ENCODE assay signal across 9 cellular contexts in genomic region chr5:113204525-113205161, GRCh38.
A peak's percentile ranks its signal among the peaks of the same experiment; 100 is the strongest.
DNase-seq lines count a peak whose midpoint lies in the region; ATAC-seq, FAIRE-seq and TF ChIP-seq lines count a peak whose summit lies in the region.
"Had no signal": no experiment of that assay in that cellular context is flagged by ENCODE, and none has a peak within 500 bp of the region (broad histone marks: within the 10 kb centered on the region; RNA-seq: fewer than 3 reads in every experiment).

No MANE protein-coding gene starts in this region.

- H3K9me3 Mint-ChIP-seq in GM23338: no peaks in the 10 kb centered on the region
- H3K9me3 Mint-ChIP-seq in astrocyte (ENCODE audit: unreplicated experiment): no peaks in the 10 kb centered on the region

- H4K20me1 ChIP-seq in GM23338 (replicated peaks; ENCODE audit: insufficient read depth): no peaks in the 10 kb centered on the region; the same call in 1 of the 2 replicates
- peaks cover 46% of the 10 kb centered on the region for H4K20me1 ChIP-seq in astrocyte (ENCODE audit: insufficient read depth, low read length)

- FAIRE-seq in astrocyte (lab: Jason Lieb, UNC): no peak

- H3K4me3 ChIP-seq in GM23338 (no peak overlapping the region), astrocyte (ENCODE audit: insufficient read depth, low read depth, low read length) (no peak overlapping the region)

- TF ChIP-seq CTCF in GM23338 (conservative IDR thresholded peaks at IDR 0.05; ENCODE audit: low read depth in 2 of 2) (no peak), astrocyte (IDR thresholded peaks at IDR 0.05; ENCODE audit: insufficient read depth, low read depth, low read length) (no peak), GM13977 (IDR thresholded peaks at IDR 0.05; ENCODE audit: extremely low read depth, insufficient read depth, missing control alignments) (no peak)

- in situ Hi-C loops in GM13977 (cut with MboI; ENCODE audit: low pct_unique_long_range_greater_than_20kb, low sequenced_read_pairs, unreplicated experiment): no loop called here

- H3K36me3 ChIP-seq in GM23338 (ENCODE audit: insufficient read depth): no peaks in the 10 kb centered on the region
- no peaks in the 10 kb centered on the region for H3K36me3 ChIP-seq in astrocyte (ENCODE audit: insufficient read depth, low read length)

- no peak for DNase-seq in GM23338 (ENCODE audit: low spot score)
- peak; percentile 49 for DNase-seq in astrocyte (ENCODE audit: low read depth)
- peak in 35 of 42 donors; percentile 5 to 71 (median 39) for DNase-seq in head of caudate nucleus
- DNase-seq in posterior cingulate gyrus: peak in 8 of 10 donors; percentile 11 to 85 (median 36)
- DNase-seq in GM13977 (ENCODE audit: low spot score): no peak
- DNase-seq: Calu3 had no signal

- peaks cover 8% of the 10 kb centered on the region for H3K27me3 Mint-ChIP-seq in GM23338 (ENCODE audit: insufficient read depth, low read depth, poor library complexity)
- no peaks in the 10 kb centered on the region for H3K27me3 Mint-ChIP-seq in astrocyte (ENCODE audit: low read depth, unreplicated experiment)

- H3K9me2 ChIP-seq in GM23338 (ENCODE audit: insufficient read depth): 0 out of 2 replicates have a peak, but pooled peaks cover 5% of the 10 kb centered on the region

- H3K4me2 ChIP-seq in GM23338: no peak overlapping the region
- H3K4me2 ChIP-seq in astrocyte (ENCODE audit: low read length): no peak overlapping the region

- H3K27ac ChIP-seq in GM23338 (ENCODE audit: low read depth) (no peak overlapping the region), astrocyte (ENCODE audit: low read depth, low read length) (no peak overlapping the region)

- intact Hi-C loops in head of caudate nucleus (cut with DNase I): no loop called here
- intact Hi-C loops in posterior cingulate gyrus (cut with DNase I): no loop called here

- H3K4me1 ChIP-seq in GM23338 (ENCODE audit: insufficient read depth): peaks cover 27% of the 10 kb centered on the region
- peaks cover 15% of the 10 kb centered on the region for H3K4me1 ChIP-seq in astrocyte (ENCODE audit: insufficient read depth, low read length)

- no peaks in the 10 kb centered on the region for H3K9me3 ChIP-seq in astrocyte (ENCODE audit: insufficient read depth, low read depth, low read length)

- no peaks in the 10 kb centered on the region for H3K36me3 Mint-ChIP-seq in GM23338 (ENCODE audit: low read depth)
- no peaks in the 10 kb centered on the region for H3K36me3 Mint-ChIP-seq in astrocyte (ENCODE audit: low read depth, unreplicated experiment)

- H3K27ac Mint-ChIP-seq in GM23338 (peak overlapping the region; percentile 25; the same call in 1 of the 2 replicates), astrocyte (ENCODE audit: unreplicated experiment) (no peak overlapping the region)

- H3K79me2 ChIP-seq in GM23338 (replicated peaks; ENCODE audit: insufficient read depth) (no peaks in the 10 kb centered on the region; the same call in 1 of the 2 replicates), astrocyte (ENCODE audit: insufficient read depth, low read length) (peaks cover 8% of the 10 kb centered on the region)

- H3K9ac ChIP-seq in astrocyte (ENCODE audit: low read length): no peak overlapping the region

- H3F3A ChIP-seq in GM23338 (replicated peaks; ENCODE audit: low read depth): 0 out of 2 replicates have a peak, but pooled peaks cover 3% of the 10 kb centered on the region

- ATAC-seq in GM23338 (no peak), HG03457 (IDR thresholded peaks at IDR 0.05; ENCODE audit: unreplicated experiment) (no peak), HG02973 (IDR thresholded peaks at IDR 0.05; ENCODE audit: unreplicated experiment) (no peak), HG03280 (IDR thresholded peaks at IDR 0.05; ENCODE audit: unreplicated experiment) (no peak)

- H3K4me3 Mint-ChIP-seq in GM23338 (no peak overlapping the region), astrocyte (ENCODE audit: unreplicated experiment) (no peak overlapping the region)

- peaks cover 50% of the 10 kb centered on the region for H3K4me1 Mint-ChIP-seq in GM23338
- peaks cover 26% of the 10 kb centered on the region for H3K4me1 Mint-ChIP-seq in astrocyte (ENCODE audit: low read depth, unreplicated experiment)

- H2AFZ ChIP-seq in GM23338 (no peak overlapping the region), astrocyte (ENCODE audit: low read depth, low read length) (no peak overlapping the region)

- H3K27me3 ChIP-seq in GM23338 (ENCODE audit: insufficient read depth) (no peaks in the 10 kb centered on the region), astrocyte (ENCODE audit: insufficient read depth, low read length) (no peaks in the 10 kb centered on the region)

TF ChIP-seq in GM23338, 12 proteins besides CTCF, POLR2A, EP300 and RAD21:
- TF ChIP-seq JUNB (IDR thresholded peaks at IDR 0.05; ENCODE audit: unreplicated experiment): no peak

Comparison
In these comparisons a context has a peak if more than half of its experiments do, and no peak if none do; other contexts are left out.
1. DNase-seq: peak in astrocyte (single experiment), head of caudate nucleus (35 of 42) and posterior cingulate gyrus (8 of 10); none in GM23338 (single experiment) and GM13977 (single experiment).